In the genomic region with DNA sequence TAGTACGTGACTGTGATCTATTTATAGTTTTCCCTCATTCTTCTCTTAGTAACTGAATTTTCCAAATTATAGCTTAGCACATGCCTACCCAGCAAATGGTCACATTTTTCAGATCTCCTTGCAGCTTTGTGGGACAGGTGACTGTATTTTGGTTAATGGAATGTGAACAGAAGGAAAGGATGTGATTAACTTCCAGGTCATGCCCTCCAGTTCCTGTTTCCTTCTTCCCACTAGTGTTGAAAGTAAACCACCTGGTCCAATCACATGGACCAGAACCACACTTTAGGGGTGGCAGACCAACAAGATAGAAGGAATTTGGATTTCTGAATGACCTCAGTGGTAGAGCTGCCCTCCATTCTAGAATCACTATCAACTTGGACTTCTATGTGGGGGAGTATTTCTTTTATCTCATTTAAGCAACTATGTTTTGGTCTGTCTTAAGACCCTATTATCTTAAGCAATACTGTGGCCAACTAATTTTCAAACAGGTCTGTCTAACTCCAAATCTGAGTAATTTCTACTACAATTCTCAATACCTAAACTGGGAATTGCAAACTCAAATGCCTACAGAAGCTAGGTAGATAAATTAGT, we compare ENCODE assay signal across 27 cellular contexts.
"Had no signal": no experiment of that assay in that cellular context is flagged by ENCODE, and none has a peak within 500 bp of the region (broad histone marks: within the 10 kb centered on the region; RNA-seq: fewer than 3 reads in every experiment).

No MANE protein-coding gene starts in this region.

- H3K36me3 ChIP-seq: cardiac muscle cell, transverse colon had no signal

- ATAC-seq: activated T-cell treated with anti-CD3 and anti-CD28 coated beads, Interleukin-2, amount 50 U/mL, for 72 hours; body of pancreas; left cardiac atrium; left ventricle myocardium superior; mucosa of descending colon; natural killer cell treated with Interleukin-12 subunit alpha and Interleukin-12 subunit beta and Interleukin-15 and Interleukin-18, amount 100 ng/mL, for 72 hours; sciatic nerve; stimulated activated naive CD8-positive, alpha-beta T cell treated with anti-CD3 and anti-CD28 coated beads, Interleukin-15, Interleukin-2, amounts not matched to agents 100 U/mL and 50 U/mL, for 24 hours had no signal

- H3K4me3 ChIP-seq: body of pancreas, cardiac muscle cell, coronary artery, mucosa of descending colon, skin epidermis, testis, transverse colon had no signal

- H3K9me3 ChIP-seq: body of pancreas, mucosa of descending colon, testis, transverse colon had no signal

- H3K27me3 ChIP-seq: body of pancreas, cardiac muscle cell, testis, transverse colon had no signal

- H3K27ac ChIP-seq: body of pancreas, cardiac muscle cell, coronary artery, epithelial cell of prostate, skin epidermis, testis, transverse colon, VCaP had no signal

- H3K4me1 ChIP-seq: body of pancreas, transverse colon had no signal

- FAIRE-seq: frontal cortex, islet of Langerhans had no signal

- DNase-seq: activated CD4-positive, alpha-beta T cell treated with anti-CD3 and anti-CD28 coated beads for 4 hours; activated CD4-positive, alpha-beta T cell treated with anti-CD3 and anti-CD28 coated beads, Interleukin-2, amount 50 U/mL, for 4 hours; activated naive CD4-positive, alpha-beta T cell treated with Interleukin-2 at 50 U/mL for 16 hours; activated T-cell treated with anti-CD3 and anti-CD28 coated beads for 4 hours; activated T-cell treated with anti-CD3 and anti-CD28 coated beads, Interleukin-2, amount 50 U/mL, for 72 hours; aorta; body of pancreas; cerebellar nuclear complex; endodermal cell; glutamatergic neuron; left cardiac atrium; left ventricle myocardium superior; mucosa of descending colon; stimulated activated CD4-positive, alpha-beta T cell treated with anti-CD3 and anti-CD28 coated beads, Interleukin-12 subunit alpha, Interleukin-12 subunit beta, amount 100 ng/mL, for 4 hours; stimulated activated CD4-positive, alpha-beta T cell treated with anti-CD3 and anti-CD28 coated beads, Interleukin-4, amount 100 ng/mL, for 1 hour; stimulated activated naive CD8-positive, alpha-beta T cell treated with anti-CD3 and anti-CD28 coated beads, Interleukin-15, Interleukin-2, amounts not matched to agents 100 U/mL and 50 U/mL, for 24 hours; testis; transverse colon had no signal
